In genomic region chr11:10490032-10490397, GRCh38 we compare ENCODE assay signal across 10 cellular contexts. TPM values are rescaled to one million over a fixed set of nuclear protein-coding genes. Genes with fewer than 3 reads are reported as not detected.
DNase-seq lines count a peak whose midpoint lies in the region; ATAC-seq, FAIRE-seq and TF ChIP-seq lines count a peak whose summit lies in the region.
"Had no signal": no experiment of that assay in that cellular context is flagged by ENCODE, and none has a peak within 500 bp of the region (broad histone marks: within the 10 kb centered on the region; RNA-seq: fewer than 3 reads in every experiment).

No MANE protein-coding gene starts in this region.

- in situ Hi-C loops in brain microvascular endothelial cell (cut with HindIII; ENCODE audit: low pct_ligation_motif_present, low sequenced_read_pairs), result no loop called here

- no peaks in the 10 kb centered on the region for H3K9me3 ChIP-seq in tibial nerve

- no peaks in the 10 kb centered on the region for H3K27me3 Mint-ChIP-seq in activated T-cell treated with anti-CD3 and anti-CD28 coated beads, Interleukin-2, amount 50 U/mL, for 24 hours

- intact Hi-C loops in left colon (cut with DNase I, micrococcal nuclease), result no loop called here

- no peak for TF ChIP-seq EP300 in tibial nerve (IDR thresholded peaks at IDR 0.05)

- peaks cover 87% of the 10 kb centered on the region for H3K36me3 Mint-ChIP-seq in activated T-cell treated with anti-CD3 and anti-CD28 coated beads, Interleukin-2, amount 50 U/mL, for 24 hours (ENCODE audit: low read depth)

- no peaks in the 10 kb centered on the region for H3K36me3 ChIP-seq in brain microvascular endothelial cell (replicated peaks)
- peaks cover 0 to 10% (median under 1%) of the 10 kb centered on the region in 3 donors for H3K36me3 ChIP-seq in tibial nerve

- H3K27ac Mint-ChIP-seq in activated T-cell treated with anti-CD3 and anti-CD28 coated beads, Interleukin-2, amount 50 U/mL, for 24 hours, result peak overlapping the region; percentile 55

- peaks cover 25% of the 10 kb centered on the region for H3K4me1 Mint-ChIP-seq in activated T-cell treated with anti-CD3 and anti-CD28 coated beads, Interleukin-2, amount 50 U/mL, for 24 hours (ENCODE audit: low read depth)

- peak; percentile 27 for DNase-seq in activated T-cell treated with anti-CD3 and anti-CD28 coated beads, Interleukin-2, amount 50 U/mL, for 24 hours
- DNase-seq in activated T-cell treated with anti-CD3 and anti-CD28 coated beads for 4 hours, result no peak
- DNase-seq in brain microvascular endothelial cell, result no peak
- DNase-seq in myocyte (ENCODE audit: low read depth), result peak; percentile 70
- no peak for DNase-seq in tibial nerve (ENCODE audit: low spot score in 2 of 2)
- no peak for DNase-seq in H54 (ENCODE audit: insufficient read length, low spot score)
- no peak for DNase-seq in NCI-H510A treated with DMSO at 0.1 percent for 48 hours (lab: John Stamatoyannopoulos, UW)
- no peak for DNase-seq in left colon
- DNase-seq: activated CD4-positive, alpha-beta T cell treated with anti-CD3 and anti-CD28 coated beads, Interleukin-2, amount 50 U/mL, for 1 hour had no signal

- TF ChIP-seq CTCF in brain microvascular endothelial cell (IDR thresholded peaks at IDR 0.05; ENCODE audit: low read depth, low read length, missing control alignments), result no peak
- no peak for TF ChIP-seq CTCF in tibial nerve (IDR thresholded peaks at IDR 0.05)

- ATAC-seq in left colon, result no peak

- no peaks in the 10 kb centered on the region for H3K9me3 Mint-ChIP-seq in activated T-cell treated with anti-CD3 and anti-CD28 coated beads, Interleukin-2, amount 50 U/mL, for 24 hours

- no peak overlapping the region for H3K4me3 ChIP-seq in brain microvascular endothelial cell (ENCODE audit: low read depth, low read length)
- no peak overlapping the region for H3K4me3 ChIP-seq in tibial nerve

- 87 to 91% methylated on average over 5 of the region's 5 CpGs for WGBS in tibial nerve, 2 donors

- no peak for FAIRE-seq in H54 (lab: Jason Lieb, UNC)
- FAIRE-seq: colon had no signal

- H3K27me3 ChIP-seq in brain microvascular endothelial cell (replicated peaks) (no peaks in the 10 kb centered on the region), tibial nerve (no peaks in the 10 kb centered on the region)

- peak overlapping the region; percentile 85 for H3K27ac ChIP-seq in brain microvascular endothelial cell
- peak overlapping the region in 3 of 4 donors; percentile 46 to 84 (median 48) for H3K27ac ChIP-seq in tibial nerve

- TF ChIP-seq POLR2A in tibial nerve (IDR thresholded peaks at IDR 0.05) (no peak), H54 (IDR thresholded peaks at IDR 0.05; ENCODE audit: low read depth, low read length) (no peak)

- H3K4me1 ChIP-seq in tibial nerve, result peaks cover 0 to 12% (median 8%) of the 10 kb centered on the region in 4 donors

- no peak overlapping the region for H3K4me3 Mint-ChIP-seq in activated T-cell treated with anti-CD3 and anti-CD28 coated beads, Interleukin-2, amount 50 U/mL, for 24 hours

RNA-seq across cellular contexts. Expression of gene AMPD3, which starts 35.0 kb away (rescaled TPM):
- total RNA-seq in myocyte (4.4 and 10.3 TPM in 2 replicates), tibial nerve (1 to 10 TPM; 1.0 to 8.7 (median 3.7) TPM), left colon (10 to 100 TPM; 12.0 to 15.0 TPM)
- 2.6 TPM for polyA plus RNA-seq in myocyte (2012)

RNA-seq across cellular contexts. Expression of gene RNF141, which starts 51.0 kb away (rescaled TPM):
- total RNA-seq in myocyte, result 27.8 and 29.6 TPM in 2 replicates
- polyA plus RNA-seq in myocyte (2012), result 25.6 TPM
- total RNA-seq in tibial nerve, result 10 to 100 TPM; 27.6 to 49.2 (median 40.5) TPM
- 10 to 100 TPM; 36.5 to 40.4 TPM for total RNA-seq in left colon

Comparison
In these comparisons a context has a peak if more than half of its experiments do, and no peak if none do; other contexts are left out.
1. DNase-seq: peak in activated T-cell treated with anti-CD3 and anti-CD28 coated beads, Interleukin-2, amount 50 U/mL, for 24 hours (single experiment) and myocyte (single experiment); none in activated T-cell treated with anti-CD3 and anti-CD28 coated beads for 4 hours (single experiment), brain microvascular endothelial cell (single experiment), tibial nerve (0 of 2), H54 (single experiment), NCI-H510A treated with DMSO at 0.1 percent for 48 hours (single experiment) and left colon (0 of 2).